ENCODE assay signal across 8 cellular contexts in the genomic region with DNA sequence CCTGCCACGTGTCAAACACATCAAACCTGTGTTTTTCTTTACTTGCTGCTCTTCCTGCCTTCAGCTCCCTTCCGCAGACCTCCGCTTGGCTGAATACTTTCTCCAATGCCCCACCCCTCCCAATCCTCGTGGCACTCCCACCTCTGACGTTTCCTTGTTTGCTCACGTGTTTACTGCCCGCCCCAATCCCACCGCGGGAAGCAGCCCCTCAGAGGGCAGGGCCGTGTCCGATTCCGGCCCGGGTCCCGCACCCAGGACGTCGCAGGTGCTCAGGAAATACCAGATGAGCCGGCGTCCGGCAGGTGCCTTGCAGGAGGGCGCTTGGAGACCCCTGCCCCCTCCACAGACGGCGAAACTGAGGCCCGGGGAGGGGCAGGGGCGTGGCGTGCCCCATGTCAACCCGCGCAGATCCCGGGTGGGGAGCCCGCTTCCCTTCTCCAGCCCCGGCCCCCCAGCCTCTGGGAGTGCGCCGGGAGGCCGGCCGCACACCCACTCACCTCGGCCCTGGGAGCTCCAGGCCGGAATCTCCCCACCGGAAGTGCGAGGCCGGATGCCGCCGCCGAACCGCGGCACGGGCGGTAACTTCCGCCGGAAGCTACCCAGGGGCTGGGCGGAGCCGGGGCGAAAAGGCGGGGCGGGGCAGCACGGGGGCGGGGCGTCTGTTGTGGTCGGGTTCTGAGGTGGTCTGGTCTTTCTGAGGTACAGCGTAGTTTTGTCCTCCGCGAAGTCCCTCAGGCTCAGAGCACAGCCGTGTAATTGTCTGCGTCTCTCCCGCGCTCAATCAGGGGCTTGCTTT. TPM values are rescaled to one million over a fixed set of nuclear protein-coding genes. Genes with fewer than 3 reads are reported as not detected.
DNase-seq lines count a peak whose midpoint lies in the region; ATAC-seq and TF ChIP-seq lines count a peak whose summit lies in the region.

No MANE protein-coding gene starts in this region.

- H3K4me1 ChIP-seq in colonic mucosa: peaks cover 23% of the 10 kb centered on the region

- H3K9me3 ChIP-seq in colonic mucosa: no peaks in the 10 kb centered on the region

- intact Hi-C loops in colonic mucosa (cut with DNase I): loop anchor here (2.0 kb wide), 1 partner anchor 43 kb away; a partner anchor contains a TSS

- DNase-seq in AG04449 (ENCODE audit: low read depth, low spot score) (peak; percentile 61), NCI-H460 (ENCODE audit: extremely low read depth, low read depth) (peak; percentile 69), colonic mucosa (peak; percentile 90)
- peak; percentile 87 for DNase-seq in activated CD4-positive, alpha-beta T cell treated with anti-CD3 and anti-CD28 coated beads for 48 hours
- peak; percentile 60 to 76 for DNase-seq in stimulated activated CD4-positive, alpha-beta T cell treated with anti-CD3 and anti-CD28 coated beads, Interleukin-1b, Interleukin-23, amount 100 ng/mL, for 1 hour (ENCODE audit: low read depth in 2 of 2)

- POLR2A ChIA-PET in AG04449 (lab: Yijun Ruan, JAX): interaction anchor here (0.7 to 2.5 kb wide), 7 partner anchors 9 to 43 kb away, joined by 3 to 13 read pairs (median 3); a partner anchor contains a TSS

- CTCF ChIA-PET in AG04449 (lab: Yijun Ruan, JAX): interaction anchor here (1.2 to 9.3 kb wide), 6 partner anchors 10 to 349 kb away, joined by 3 to 57 read pairs (median 6); no protein-coding TSS in a partner anchor

- H3K27ac ChIP-seq in colonic mucosa (peak overlapping the region; percentile 100), layer of hippocampus (ENCODE audit: low read depth, low read length) (peak overlapping the region; percentile 95)

- no peaks in the 10 kb centered on the region for H3K27me3 ChIP-seq in colonic mucosa
- H3K27me3 ChIP-seq in layer of hippocampus (ENCODE audit: control insufficient read depth, insufficient read depth, low read length): no peaks in the 10 kb centered on the region

- H3K4me3 ChIP-seq in AG04449 (ENCODE audit: low read depth, low read length) (peak overlapping the region; percentile 99), colonic mucosa (peak overlapping the region; percentile 99)

- H3K9ac ChIP-seq in colonic mucosa (ENCODE audit: low read depth in 2 of 2, low read length in 2 of 2): peak overlapping the region; percentile 93

- ATAC-seq in GM18870 (IDR thresholded peaks at IDR 0.05; ENCODE audit: unreplicated experiment) (peak; percentile 43), HG03139 (IDR thresholded peaks at IDR 0.05; ENCODE audit: unreplicated experiment) (peak; percentile 50)

- peaks cover 6% of the 10 kb centered on the region for H3K36me3 ChIP-seq in colonic mucosa

- TF ChIP-seq CTCF in AG04449 (IDR thresholded peaks at IDR 0.05; ENCODE audit: insufficient read depth, low read length, missing control alignments): no peak
- TF ChIP-seq CTCF in colonic mucosa (IDR thresholded peaks at IDR 0.05): no peak

RNA-seq across cellular contexts. Expression of a gene that starts 42.3 kb away (rescaled TPM):
- total RNA-seq in NCI-H460 (2014; rRNA removed; shearing (Covaris generic)): 14.1 and 22.3 TPM in 2 replicates
- polyA plus RNA-seq in NCI-H460 (2014; cell fraction: nucleus; rRNA removed): 17.6 and 26.8 TPM in 2 replicates
- total RNA-seq in colonic mucosa: 10 to 100 TPM; 20.0 to 24.7 TPM

RNA-seq across cellular contexts. Expression of a gene that starts 55.8 kb away (rescaled TPM):
- total RNA-seq in NCI-H460 (2014; rRNA removed; shearing (Covaris generic)): not detected in 2 replicates
- polyA plus RNA-seq in NCI-H460 (2014; cell fraction: nucleus; rRNA removed): not detected in 2 replicates
- under 1 TPM; 0.12 to 0.13 TPM for total RNA-seq in colonic mucosa

Comparison
In these comparisons a context has a peak if more than half of its experiments do, and no peak if none do; other contexts are left out.
1. Peak in every context shown above with its lines: DNase-seq, ATAC-seq, H3K4me3 ChIP-seq and H3K27ac ChIP-seq.